17 cellular contexts compared by ENCODE assay signal in the genomic region with DNA sequence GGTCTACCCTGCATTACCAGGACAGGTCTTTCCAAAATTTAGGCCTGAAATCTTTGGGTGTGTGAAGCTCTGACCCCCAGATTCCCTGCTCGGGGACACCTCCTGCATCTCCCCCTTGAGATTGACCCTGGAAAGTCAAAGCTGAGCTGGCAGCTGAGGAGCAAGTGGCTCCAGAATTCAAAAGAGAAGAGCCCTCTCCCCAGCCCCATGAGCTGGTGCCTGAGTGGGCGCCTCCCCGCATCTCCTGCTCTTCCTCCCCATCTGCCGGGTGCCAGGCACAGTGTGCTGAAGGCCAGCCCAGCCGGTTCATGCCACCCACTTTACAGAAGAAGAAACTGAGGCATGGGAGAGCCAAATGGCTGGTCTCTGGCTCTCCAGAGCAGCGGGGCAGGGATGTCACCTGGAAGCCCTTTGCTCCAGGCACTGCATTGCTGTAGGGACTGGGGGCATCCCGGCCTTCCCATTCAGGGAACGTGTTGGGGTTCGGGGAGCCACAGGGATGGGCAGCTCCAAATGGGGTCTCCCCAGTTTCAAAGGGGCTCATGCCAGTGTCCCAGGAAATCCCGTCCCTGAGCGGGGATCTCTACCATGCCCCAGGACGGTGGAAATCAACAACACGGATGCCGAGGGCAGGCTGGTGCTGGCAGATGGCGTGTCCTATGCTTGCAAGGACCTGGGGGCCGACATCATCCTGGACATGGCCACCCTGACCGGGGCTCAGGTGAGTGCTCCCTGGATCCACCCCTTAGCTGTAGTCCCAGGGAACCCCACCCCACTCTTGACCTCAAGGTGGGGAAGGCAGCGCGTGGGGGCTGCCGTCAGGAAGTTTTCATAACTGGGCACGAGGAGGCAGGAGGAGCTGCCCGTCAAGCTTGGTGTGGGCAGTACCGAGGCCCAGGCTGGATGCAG. TPM values are rescaled to one million over a fixed set of nuclear protein-coding genes. Genes with fewer than 3 reads are reported as not detected.
A peak's percentile ranks its signal among the peaks of the same experiment; 100 is the strongest.
DNase-seq lines count a peak whose midpoint lies in the region; ATAC-seq and TF ChIP-seq lines count a peak whose summit lies in the region.
"Had no signal": no experiment of that assay in that cellular context is flagged by ENCODE, and none has a peak within 500 bp of the region (broad histone marks: within the 10 kb centered on the region; RNA-seq: fewer than 3 reads in every experiment).

No MANE protein-coding gene starts in this region.

- no peak overlapping the region for H3K27ac Mint-ChIP-seq in activated CD4-positive, alpha-beta T cell treated with anti-CD3 and anti-CD28 coated beads for 36 hours
- H3K27ac Mint-ChIP-seq in GM23338: no peak overlapping the region
- H3K27ac Mint-ChIP-seq: activated naive CD8-positive, alpha-beta T cell; CD8-positive, alpha-beta T cell; T-helper 1 cell treated with Interleukin-12 subunit alpha and Interleukin-12 subunit beta and Interleukin-4 antibody, amounts not matched to agents 30 μg/mL and 1 μg/mL, for 36 hours had no signal

- H3K36me3 ChIP-seq in esophagus muscularis mucosa (peaks cover 3 to 70% (median 33%) of the 10 kb centered on the region in 4 donors), ovary (no peaks in the 10 kb centered on the region), GM23338 (ENCODE audit: insufficient read depth) (no peaks in the 10 kb centered on the region)
- H3K36me3 ChIP-seq: cardiac muscle cell, vagina had no signal

- intact Hi-C loops in activated CD4-positive, alpha-beta T cell treated with anti-CD3 and anti-CD28 coated beads for 36 hours (cut with DNase I, micrococcal nuclease): no loop called here
- intact Hi-C loops in esophagus muscularis mucosa (cut with DNase I): no loop called here
- intact Hi-C loops in ovary (cut with DNase I): no loop called here

- no peaks in the 10 kb centered on the region for H3K36me3 Mint-ChIP-seq in activated CD4-positive, alpha-beta T cell treated with anti-CD3 and anti-CD28 coated beads for 36 hours (ENCODE audit: low read depth)
- peaks cover 6% of the 10 kb centered on the region; the same call in 2 of the 3 replicates for H3K36me3 Mint-ChIP-seq in GM23338 (ENCODE audit: low read depth)
- H3K36me3 Mint-ChIP-seq: activated naive CD8-positive, alpha-beta T cell had no signal

- no peak overlapping the region for H2AFZ ChIP-seq in GM23338

- DNase-seq in activated CD4-positive, alpha-beta T cell treated with anti-CD3 and anti-CD28 coated beads for 1 hour: peak; percentile 4
- no peak for DNase-seq in activated CD4-positive, alpha-beta T cell treated with anti-CD3 and anti-CD28 coated beads for 36 hours
- peak; percentile 12 for DNase-seq in GM10266 (ENCODE audit: extremely low spot score)
- DNase-seq in esophagus muscularis mucosa (ENCODE audit: extremely low spot score): peak; percentile 80
- DNase-seq in ovary: peak in 3 of 5 donors; percentile 4 to 25 (median 13)
- no peak for DNase-seq in glomerular visceral epithelial cell (ENCODE audit: extremely low spot score)
- no peak for DNase-seq in ureter (ENCODE audit: low spot score)
- DNase-seq in GM23338 (ENCODE audit: low spot score): no peak
- DNase-seq: foreskin keratinocyte; NCI-H2029; NCI-H748 treated with DMSO at 0.1 percent for 48 hours; stimulated activated CD4-positive, alpha-beta T cell treated with anti-CD3 and anti-CD28 coated beads, Interleukin-2, amount 100 ng/mL, for 24 hours had no signal

- no peaks in the 10 kb centered on the region for H3K4me1 Mint-ChIP-seq in activated CD4-positive, alpha-beta T cell treated with anti-CD3 and anti-CD28 coated beads for 36 hours
- H3K4me1 Mint-ChIP-seq in GM23338: peaks cover 6% of the 10 kb centered on the region; the same call in 1 of the 3 replicates

- no peaks in the 10 kb centered on the region for H3K9me2 ChIP-seq in GM23338 (ENCODE audit: insufficient read depth)

- TF ChIP-seq POLR2A in esophagus muscularis mucosa (IDR thresholded peaks at IDR 0.05; ENCODE audit: low read depth) (no peak), ovary (IDR thresholded peaks at IDR 0.05) (no peak)

- POLR2A ChIA-PET in activated CD4-positive, alpha-beta T cell treated with anti-CD3 and anti-CD28 coated beads for 36 hours (lab: Charles Lee): no interaction called here

- no peak for TF ChIP-seq EP300 in esophagus muscularis mucosa (IDR thresholded peaks at IDR 0.05)
- TF ChIP-seq EP300 in ovary (IDR thresholded peaks at IDR 0.05): no peak

- H3K4me3 ChIP-seq in esophagus muscularis mucosa (no peak overlapping the region), ovary (no peak overlapping the region), GM23338 (no peak overlapping the region)
- H3K4me3 ChIP-seq: cardiac muscle cell, vagina had no signal

- H3K4me3 Mint-ChIP-seq in activated CD4-positive, alpha-beta T cell treated with anti-CD3 and anti-CD28 coated beads for 36 hours: no peak overlapping the region
- no peak overlapping the region for H3K4me3 Mint-ChIP-seq in GM23338
- H3K4me3 Mint-ChIP-seq: activated naive CD8-positive, alpha-beta T cell; CD8-positive, alpha-beta T cell; T-helper 1 cell treated with Interleukin-12 subunit alpha and Interleukin-12 subunit beta and Interleukin-4 antibody, amounts not matched to agents 30 μg/mL and 1 μg/mL, for 36 hours had no signal

- H3K9me3 Mint-ChIP-seq in activated CD4-positive, alpha-beta T cell treated with anti-CD3 and anti-CD28 coated beads for 36 hours (ENCODE audit: low read depth): no peaks in the 10 kb centered on the region
- no peaks in the 10 kb centered on the region for H3K9me3 Mint-ChIP-seq in GM23338
- H3K9me3 Mint-ChIP-seq: CD8-positive, alpha-beta T cell; T-helper 1 cell treated with Interleukin-12 subunit alpha and Interleukin-12 subunit beta and Interleukin-4 antibody, amounts not matched to agents 30 μg/mL and 1 μg/mL, for 36 hours had no signal

- no peak overlapping the region for H3K27ac ChIP-seq in esophagus muscularis mucosa (replicated peaks in 1 of 4)
- H3K27ac ChIP-seq in ovary: no peak overlapping the region
- H3K27ac ChIP-seq in GM23338 (ENCODE audit: low read depth): no peak overlapping the region
- H3K27ac ChIP-seq: cardiac muscle cell, foreskin keratinocyte, vagina had no signal

- no peaks in the 10 kb centered on the region; the same call in 1 of the 2 replicates for H4K20me1 ChIP-seq in GM23338 (replicated peaks; ENCODE audit: insufficient read depth)

- CTCF ChIA-PET in activated CD4-positive, alpha-beta T cell treated with anti-CD3 and anti-CD28 coated beads for 36 hours (lab: Charles Lee): interaction anchor here (0.7 kb wide), 1 partner anchor 548 kb away, joined by 3 read pairs; no protein-coding TSS in a partner anchor

- no peaks in the 10 kb centered on the region for H3K27me3 Mint-ChIP-seq in activated CD4-positive, alpha-beta T cell treated with anti-CD3 and anti-CD28 coated beads for 36 hours
- peaks cover 10% of the 10 kb centered on the region for H3K27me3 Mint-ChIP-seq in GM23338 (ENCODE audit: insufficient read depth, low read depth, poor library complexity)
- H3K27me3 Mint-ChIP-seq: activated naive CD8-positive, alpha-beta T cell had no signal

- H3K27me3 ChIP-seq in esophagus muscularis mucosa (no peaks in the 10 kb centered on the region), ovary (no peaks in the 10 kb centered on the region), GM23338 (ENCODE audit: insufficient read depth) (no peaks in the 10 kb centered on the region)
- H3K27me3 ChIP-seq: cardiac muscle cell, foreskin keratinocyte, vagina had no signal

- ATAC-seq in activated CD4-positive, alpha-beta T cell treated with anti-CD3 and anti-CD28 coated beads for 36 hours: no peak
- ATAC-seq in GM23338: no peak
- ATAC-seq: CD8-positive, alpha-beta T cell; foreskin keratinocyte had no signal

- H3K9me3 ChIP-seq in esophagus muscularis mucosa: no peaks in the 10 kb centered on the region
- H3K9me3 ChIP-seq in ovary: no peaks in the 10 kb centered on the region
- H3K9me3 ChIP-seq: vagina had no signal

- H3F3A ChIP-seq in GM23338 (replicated peaks; ENCODE audit: low read depth): no peaks in the 10 kb centered on the region

- H3K4me1 ChIP-seq in esophagus muscularis mucosa: peaks cover 0 to 7% (median 3%) of the 10 kb centered on the region in 4 donors
- no peaks in the 10 kb centered on the region for H3K4me1 ChIP-seq in ovary (ENCODE audit: insufficient read depth)
- no peaks in the 10 kb centered on the region for H3K4me1 ChIP-seq in GM23338 (ENCODE audit: insufficient read depth)
- H3K4me1 ChIP-seq: foreskin keratinocyte, vagina had no signal

- TF ChIP-seq CTCF in GM10266 (IDR thresholded peaks at IDR 0.05; ENCODE audit: control insufficient read depth, insufficient read depth, low read depth, missing control alignments) (no peak), esophagus muscularis mucosa (IDR thresholded peaks at IDR 0.05) (no peak), ovary (IDR thresholded peaks at IDR 0.05) (no peak), GM23338 (conservative IDR thresholded peaks at IDR 0.05; ENCODE audit: low read depth in 2 of 2) (no peak)

- 92% methylated on average over 22 of the region's 23 CpGs for WGBS in esophagus muscularis mucosa
- WGBS in ovary, 3 donors: 85 to 90% (median 86%) methylated on average over 22 to 23 of the region's 23 CpGs

- H3K79me2 ChIP-seq in GM23338 (replicated peaks; ENCODE audit: insufficient read depth): no peaks in the 10 kb centered on the region

- no peak overlapping the region for H3K4me2 ChIP-seq in GM23338

TF ChIP-seq in GM23338, 12 proteins besides CTCF, POLR2A, EP300 and RAD21 (continues in another document):
- TF ChIP-seq EZH2phosphoT487 (IDR thresholded peaks at IDR 0.05; ENCODE audit: unreplicated experiment) (no peak), JUNB (IDR thresholded peaks at IDR 0.05; ENCODE audit: unreplicated experiment) (no peak)

RNA-seq across cellular contexts. Expression of gene NPEPL1, which starts 20.5 kb away (rescaled TPM):
- total RNA-seq in activated CD4-positive, alpha-beta T cell treated with anti-CD3 and anti-CD28 coated beads for 36 hours: 10 to 100 TPM; 13.6 to 15.2 TPM
- total RNA-seq in esophagus muscularis mucosa (10 to 100 TPM; 29.0 to 59.0 (median 50.5) TPM), ovary (10 to 100 TPM; 17.8 to 41.0 (median 33.9) TPM), ureter (50.4 TPM)
- polyA plus RNA-seq in ovary (10 to 100 TPM in 1 of 2 donors, 1 to 10 TPM in 1; 6.2 to 38.5 TPM), GM23338 (2016; fragmentation: Nextera tagmentation; extraction: Ambion mirVana) (17.8 and 23.5 TPM in 2 replicates)
- total RNA-seq in GM23338 (2014; rRNA removed; shearing (Covaris generic)): 24.1 and 30.0 TPM in 2 replicates

Comparison
In these comparisons a context has a peak if more than half of its experiments do, and no peak if none do; other contexts are left out.
1. DNase-seq: peak in activated CD4-positive, alpha-beta T cell treated with anti-CD3 and anti-CD28 coated beads for 1 hour (single experiment), GM10266 (single experiment), esophagus muscularis mucosa (single experiment) and ovary (3 of 5); none in activated CD4-positive, alpha-beta T cell treated with anti-CD3 and anti-CD28 coated beads for 36 hours (single experiment), glomerular visceral epithelial cell (single experiment), ureter (single experiment) and GM23338 (single experiment).